20 cellular contexts compared by ENCODE assay signal in genomic region chr5:67400752-67401151, GRCh38.
"Had no signal": no experiment of that assay in that cellular context is flagged by ENCODE, and none has a peak within 500 bp of the region (broad histone marks: within the 10 kb centered on the region; RNA-seq: fewer than 3 reads in every experiment).

No MANE protein-coding gene starts in this region.

- H3K27ac Mint-ChIP-seq: activated CD4-positive, alpha-beta T cell treated with anti-CD3 and anti-CD28 coated beads for 36 hours; activated naive CD4-positive, alpha-beta T cell treated with anti-CD3 and anti-CD28 coated beads, Interleukin-2, amount 50 U/mL, for 72 hours; activated T-helper 1 cell treated with anti-CD3 and anti-CD28 coated beads, Interleukin-12 subunit alpha, Interleukin-12 subunit beta, Interleukin-2, Interleukin-4 antibody, amounts not matched to agents 30 ng/mL and 10 ng/mL and 1 ng/mL, durations not matched to agents 14 hours and 24 hours and 36 hours; endodermal cell; memory B cell; stimulated activated naive B cell treated with anti-CD40 and anti-IgM and Interleukin-4, amounts not matched to agents 10 μg/mL and 1 μg/mL and 100 μg/mL, for 72 hours; T-cell; WTC11 had no signal

- DNase-seq: activated CD4-positive, alpha-beta T cell treated with anti-CD3 and anti-CD28 coated beads for 36 hours; activated CD4-positive, alpha-beta T cell treated with anti-CD3 and anti-CD28 coated beads, Interleukin-2, amount 50 U/mL, for 48 hours; activated gamma-delta T cell treated with Interleukin-2 at 50 U/mL for 16 hours; activated T-cell treated with anti-CD3 and anti-CD28 coated beads for 4 hours; amniotic stem cell; dorsolateral prefrontal cortex; endodermal cell; foreskin melanocyte; glutamatergic neuron; hippocampal formation; kidney; ovary; right lobe of liver; stimulated activated naive B cell treated with anti-CD40 and anti-IgM and Interleukin-4, amounts not matched to agents 10 μg/mL and 1 μg/mL and 100 μg/mL, for 72 hours; T-cell had no signal

- H3K4me1 Mint-ChIP-seq: activated CD4-positive, alpha-beta T cell treated with anti-CD3 and anti-CD28 coated beads for 36 hours; memory B cell; T-cell had no signal

- H3K9me3 Mint-ChIP-seq: activated naive CD4-positive, alpha-beta T cell treated with anti-CD3 and anti-CD28 coated beads, Interleukin-2, amount 50 U/mL, for 72 hours; activated T-helper 1 cell treated with anti-CD3 and anti-CD28 coated beads, Interleukin-12 subunit alpha, Interleukin-12 subunit beta, Interleukin-2, Interleukin-4 antibody, amounts not matched to agents 30 ng/mL and 10 ng/mL and 1 ng/mL, durations not matched to agents 14 hours and 24 hours and 36 hours; memory B cell; stimulated activated naive B cell treated with anti-CD40 and anti-IgM and Interleukin-4, amounts not matched to agents 10 μg/mL and 1 μg/mL and 100 μg/mL, for 72 hours; T-cell had no signal

- H3K36me3 Mint-ChIP-seq: activated naive CD4-positive, alpha-beta T cell treated with anti-CD3 and anti-CD28 coated beads, Interleukin-2, amount 50 U/mL, for 72 hours; memory B cell; stimulated activated naive B cell treated with anti-CD40 and anti-IgM and Interleukin-4, amounts not matched to agents 10 μg/mL and 1 μg/mL and 100 μg/mL, for 72 hours; T-cell had no signal

- H3K4me3 Mint-ChIP-seq: activated CD4-positive, alpha-beta T cell treated with anti-CD3 and anti-CD28 coated beads for 36 hours; activated T-helper 1 cell treated with anti-CD3 and anti-CD28 coated beads, Interleukin-12 subunit alpha, Interleukin-12 subunit beta, Interleukin-2, Interleukin-4 antibody, amounts not matched to agents 30 ng/mL and 10 ng/mL and 1 ng/mL, durations not matched to agents 14 hours and 24 hours and 36 hours; endodermal cell; memory B cell; stimulated activated naive B cell treated with anti-CD40 and anti-IgM and Interleukin-4, amounts not matched to agents 10 μg/mL and 1 μg/mL and 100 μg/mL, for 72 hours; T-cell; WTC11 had no signal

- H3K27me3 Mint-ChIP-seq: activated CD4-positive, alpha-beta T cell treated with anti-CD3 and anti-CD28 coated beads for 36 hours had no signal

- ATAC-seq: activated CD4-positive, alpha-beta T cell treated with anti-CD3 and anti-CD28 coated beads for 36 hours; activated naive CD4-positive, alpha-beta T cell treated with anti-CD3 and anti-CD28 coated beads, Interleukin-2, amount 50 U/mL, for 72 hours; left lobe of liver; right lobe of liver; stimulated activated naive B cell treated with anti-CD40 and anti-IgM and Interleukin-4, amounts not matched to agents 10 μg/mL and 1 μg/mL and 100 μg/mL, for 72 hours; T-cell; WTC11 had no signal
